21 cellular contexts compared by ENCODE assay signal in genomic region chr6:136274062-136274461, GRCh38.
"Had no signal": no experiment of that assay in that cellular context is flagged by ENCODE, and none has a peak within 500 bp of the region (broad histone marks: within the 10 kb centered on the region; RNA-seq: fewer than 3 reads in every experiment).

No MANE protein-coding gene starts in this region.

- H3K27me3 ChIP-seq: breast epithelium, neutrophil, pancreas, sigmoid colon, spleen, upper lobe of left lung had no signal

- H3K27ac Mint-ChIP-seq: activated CD4-positive, alpha-beta T cell treated with anti-CD3 and anti-CD28 coated beads, Interleukin-2, amount 10 ng/mL, durations not matched to agents 24 days and 14 days; activated T-helper 1 cell treated with anti-CD3 and anti-CD28 coated beads, Interleukin-12 subunit alpha, Interleukin-12 subunit beta, Interleukin-2, Interleukin-4 antibody, amounts not matched to agents 30 ng/mL and 10 ng/mL and 1 ng/mL, durations not matched to agents 14 hours and 24 hours and 36 hours; stimulated activated memory B cell treated with anti-CD40 and anti-IgM and Interleukin-4, amounts not matched to agents 10 μg/mL and 1 μg/mL and 100 μg/mL, for 72 hours; T-cell had no signal

- H3K4me1 ChIP-seq: breast epithelium had no signal

- H3K27me3 Mint-ChIP-seq: activated CD4-positive, alpha-beta T cell treated with anti-CD3 and anti-CD28 coated beads, Interleukin-2, amount 10 ng/mL, durations not matched to agents 24 days and 14 days; naive thymus-derived CD8-positive, alpha-beta T cell; stimulated activated memory B cell treated with anti-CD40 and anti-IgM and Interleukin-4, amounts not matched to agents 10 μg/mL and 1 μg/mL and 100 μg/mL, for 72 hours; T-cell had no signal

- H3K9me3 Mint-ChIP-seq: activated CD4-positive, alpha-beta T cell treated with anti-CD3 and anti-CD28 coated beads, Interleukin-2, amount 10 ng/mL, durations not matched to agents 24 days and 14 days; activated T-helper 1 cell treated with anti-CD3 and anti-CD28 coated beads, Interleukin-12 subunit alpha, Interleukin-12 subunit beta, Interleukin-2, Interleukin-4 antibody, amounts not matched to agents 30 ng/mL and 10 ng/mL and 1 ng/mL, durations not matched to agents 14 hours and 24 hours and 36 hours; naive thymus-derived CD8-positive, alpha-beta T cell; stimulated activated memory B cell treated with anti-CD40 and anti-IgM and Interleukin-4, amounts not matched to agents 10 μg/mL and 1 μg/mL and 100 μg/mL, for 72 hours; T-cell had no signal

- DNase-seq: activated CD4-positive, alpha-beta T cell treated with anti-CD3 and anti-CD28 coated beads, Interleukin-2, amount 10 ng/mL, durations not matched to agents 24 days and 14 days; activated CD4-positive, CD25-positive, alpha-beta regulatory T cell; activated CD8-positive, alpha-beta memory T cell treated with anti-CD3 and anti-CD28 coated beads for 24 hours; activated gamma-delta T cell treated with Interleukin-2 at 50 U/mL for 16 hours; cerebellar nuclear complex; cortex of kidney; lower lobe of right lung; naive thymus-derived CD8-positive, alpha-beta T cell; pancreas; sigmoid colon; spleen; stimulated activated CD4-positive, alpha-beta T cell treated with anti-CD3 and anti-CD28 coated beads, Interleukin-4, amount 100 ng/mL, for 4 hours; T-cell; T-helper 9 cell; upper lobe of left lung had no signal

- H3K9me3 ChIP-seq: breast epithelium, lower lobe of right lung, neutrophil, pancreas, sigmoid colon, spleen, thoracic aorta, upper lobe of left lung had no signal

- H3K27ac ChIP-seq: breast epithelium, lower lobe of right lung, neutrophil, pancreas, spleen, thoracic aorta, upper lobe of left lung had no signal

- H3K4me3 Mint-ChIP-seq: activated CD4-positive, alpha-beta T cell treated with anti-CD3 and anti-CD28 coated beads, Interleukin-2, amount 10 ng/mL, durations not matched to agents 24 days and 14 days; activated T-helper 1 cell treated with anti-CD3 and anti-CD28 coated beads, Interleukin-12 subunit alpha, Interleukin-12 subunit beta, Interleukin-2, Interleukin-4 antibody, amounts not matched to agents 30 ng/mL and 10 ng/mL and 1 ng/mL, durations not matched to agents 14 hours and 24 hours and 36 hours; naive thymus-derived CD8-positive, alpha-beta T cell; stimulated activated memory B cell treated with anti-CD40 and anti-IgM and Interleukin-4, amounts not matched to agents 10 μg/mL and 1 μg/mL and 100 μg/mL, for 72 hours had no signal

- ATAC-seq: lower lobe of right lung; naive thymus-derived CD8-positive, alpha-beta T cell; pancreas; SK-N-SH treated with all-trans-retinoic acid at 6 μM for 48 hours; stimulated activated memory B cell treated with anti-CD40 and anti-IgM and Interleukin-4, amounts not matched to agents 10 μg/mL and 1 μg/mL and 100 μg/mL, for 72 hours; T-cell had no signal

- H3K4me3 ChIP-seq: breast epithelium, lower lobe of right lung, pancreas, sigmoid colon, spleen, thoracic aorta, upper lobe of left lung had no signal
